Comparison of ENCODE assay signal across 18 cellular contexts in the genomic region with DNA sequence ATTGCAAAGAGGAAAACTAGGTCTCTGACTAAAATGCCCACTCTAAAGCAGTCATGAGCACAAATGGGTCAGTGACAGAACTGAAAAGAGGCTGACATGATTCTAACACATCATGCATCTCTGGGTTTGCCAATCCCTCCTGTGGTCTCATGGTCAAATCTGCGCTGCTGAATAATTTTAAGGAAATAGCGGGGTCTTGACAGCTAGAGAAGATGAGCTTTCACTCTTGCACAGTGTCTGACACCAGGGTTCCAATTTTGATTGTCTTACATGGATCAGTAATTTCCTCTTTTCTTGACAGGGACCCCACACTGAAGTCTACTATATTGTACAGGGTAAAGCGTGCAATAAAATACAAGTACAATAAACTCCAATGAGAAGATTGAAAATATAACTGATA.
DNase-seq lines count a peak whose midpoint lies in the region; TF ChIP-seq lines count a peak whose summit lies in the region.
"Had no signal": no experiment of that assay in that cellular context is flagged by ENCODE, and none has a peak within 500 bp of the region (broad histone marks: within the 10 kb centered on the region; RNA-seq: fewer than 3 reads in every experiment).

No MANE protein-coding gene starts in this region.

- H3K36me3 ChIP-seq in sigmoid colon, result no peaks in the 10 kb centered on the region
- H3K36me3 ChIP-seq: BLaER1 treated with 17β-estradiol and CSF1 and Interleukin-3, amounts not matched to agents 10 nM and 100 nM had no signal

- no peaks in the 10 kb centered on the region for H3K27me3 Mint-ChIP-seq in activated CD4-positive, alpha-beta T cell treated with anti-CD3 and anti-CD28 coated beads, Interleukin-2, amount 10 ng/mL, durations not matched to agents 24 days and 14 days

- TF ChIP-seq POLR2A in erythroblast (IDR thresholded peaks at IDR 0.05; ENCODE audit: low read length) (no peak), sigmoid colon (IDR thresholded peaks at IDR 0.05) (no peak)

- H3K4me3 ChIP-seq in sigmoid colon, result no peak overlapping the region
- H3K4me3 ChIP-seq: A549; BLaER1 treated with 17β-estradiol and CSF1 and Interleukin-3, amounts not matched to agents 10 nM and 100 nM; GM12878 had no signal

- H3K4me1 Mint-ChIP-seq in activated CD4-positive, alpha-beta T cell treated with anti-CD3 and anti-CD28 coated beads, Interleukin-2, amount 10 ng/mL, durations not matched to agents 24 days and 14 days, result no peaks in the 10 kb centered on the region
- H3K4me1 Mint-ChIP-seq: B cell had no signal

- H3K36me3 Mint-ChIP-seq in activated CD4-positive, alpha-beta T cell treated with anti-CD3 and anti-CD28 coated beads, Interleukin-2, amount 10 ng/mL, durations not matched to agents 24 days and 14 days (ENCODE audit: low read depth), result no peaks in the 10 kb centered on the region
- H3K36me3 Mint-ChIP-seq: CD8-positive, alpha-beta T cell had no signal

- H3K27ac ChIP-seq in sigmoid colon, result no peak overlapping the region
- H3K27ac ChIP-seq: 22Rv1; A549; BLaER1 treated with 17β-estradiol and CSF1 and Interleukin-3, amounts not matched to agents 10 nM and 100 nM; C4-2B had no signal

- intact Hi-C loops in activated CD4-positive, alpha-beta T cell treated with anti-CD3 and anti-CD28 coated beads, Interleukin-2, amount 10 ng/mL, durations not matched to agents 24 days and 14 days (cut with micrococcal nuclease), result no loop called here
- intact Hi-C loops in sigmoid colon (cut with DNase I), result no loop called here

- no peaks in the 10 kb centered on the region for H3K9me3 ChIP-seq in sigmoid colon
- H3K9me3 ChIP-seq: A549; BLaER1 treated with 17β-estradiol and CSF1 and Interleukin-3, amounts not matched to agents 10 nM and 100 nM; Caco-2 had no signal

- WGBS in sigmoid colon, 2 donors, result 89 to 90% methylated on average over 3 of the region's 3 CpGs

- no peaks in the 10 kb centered on the region for H3K27me3 ChIP-seq in sigmoid colon
- H3K27me3 ChIP-seq: BLaER1 treated with 17β-estradiol and CSF1 and Interleukin-3, amounts not matched to agents 10 nM and 100 nM had no signal

- TF ChIP-seq EP300 in sigmoid colon (IDR thresholded peaks at IDR 0.05), result no peak

- no peaks in the 10 kb centered on the region for H3K4me1 ChIP-seq in sigmoid colon
- H3K4me1 ChIP-seq: A549; BLaER1 treated with 17β-estradiol and CSF1 and Interleukin-3, amounts not matched to agents 10 nM and 100 nM; Caco-2 had no signal

- no peak for TF ChIP-seq CTCF in sigmoid colon (IDR thresholded peaks at IDR 0.05)

- no peak overlapping the region for H3K27ac Mint-ChIP-seq in activated CD4-positive, alpha-beta T cell treated with anti-CD3 and anti-CD28 coated beads, Interleukin-2, amount 10 ng/mL, durations not matched to agents 24 days and 14 days
- H3K27ac Mint-ChIP-seq: B cell; CD4-positive, alpha-beta T cell; CD8-positive, alpha-beta T cell had no signal

- H3K9me3 Mint-ChIP-seq in activated CD4-positive, alpha-beta T cell treated with anti-CD3 and anti-CD28 coated beads, Interleukin-2, amount 10 ng/mL, durations not matched to agents 24 days and 14 days, result no peaks in the 10 kb centered on the region
- H3K9me3 Mint-ChIP-seq: CD8-positive, alpha-beta T cell had no signal

- peak; percentile 22 for DNase-seq in activated CD4-positive, alpha-beta T cell treated with anti-CD3 and anti-CD28 coated beads, Interleukin-2, amount 10 ng/mL, durations not matched to agents 24 days and 14 days
- DNase-seq in activated CD4-positive, alpha-beta T cell treated with anti-CD3 and anti-CD28 coated beads for 4 hours, result no peak
- DNase-seq in cerebellum (ENCODE audit: low spot score) (peak; percentile 40), erythroblast (lab: John Stamatoyannopoulos, UW) (no peak), sigmoid colon (no peak)
- DNase-seq: AML-193; Caco-2; Calu3; CD4-positive, alpha-beta T cell; CD8-positive, alpha-beta T cell; DMS79 treated with DMSO at 0.1 percent for 48 hours; GDM1 had no signal

- H3K4me3 Mint-ChIP-seq in activated CD4-positive, alpha-beta T cell treated with anti-CD3 and anti-CD28 coated beads, Interleukin-2, amount 10 ng/mL, durations not matched to agents 24 days and 14 days, result no peak overlapping the region
- H3K4me3 Mint-ChIP-seq: B cell; CD4-positive, alpha-beta T cell; CD8-positive, alpha-beta T cell had no signal

Comparison
In these comparisons a context has a peak if more than half of its experiments do, and no peak if none do; other contexts are left out.
1. DNase-seq: peak in activated CD4-positive, alpha-beta T cell treated with anti-CD3 and anti-CD28 coated beads, Interleukin-2, amount 10 ng/mL, durations not matched to agents 24 days and 14 days (single experiment) and cerebellum (single experiment); none in activated CD4-positive, alpha-beta T cell treated with anti-CD3 and anti-CD28 coated beads for 4 hours (0 of 2), erythroblast (0 of 2) and sigmoid colon (single experiment).